In the genomic region with DNA sequence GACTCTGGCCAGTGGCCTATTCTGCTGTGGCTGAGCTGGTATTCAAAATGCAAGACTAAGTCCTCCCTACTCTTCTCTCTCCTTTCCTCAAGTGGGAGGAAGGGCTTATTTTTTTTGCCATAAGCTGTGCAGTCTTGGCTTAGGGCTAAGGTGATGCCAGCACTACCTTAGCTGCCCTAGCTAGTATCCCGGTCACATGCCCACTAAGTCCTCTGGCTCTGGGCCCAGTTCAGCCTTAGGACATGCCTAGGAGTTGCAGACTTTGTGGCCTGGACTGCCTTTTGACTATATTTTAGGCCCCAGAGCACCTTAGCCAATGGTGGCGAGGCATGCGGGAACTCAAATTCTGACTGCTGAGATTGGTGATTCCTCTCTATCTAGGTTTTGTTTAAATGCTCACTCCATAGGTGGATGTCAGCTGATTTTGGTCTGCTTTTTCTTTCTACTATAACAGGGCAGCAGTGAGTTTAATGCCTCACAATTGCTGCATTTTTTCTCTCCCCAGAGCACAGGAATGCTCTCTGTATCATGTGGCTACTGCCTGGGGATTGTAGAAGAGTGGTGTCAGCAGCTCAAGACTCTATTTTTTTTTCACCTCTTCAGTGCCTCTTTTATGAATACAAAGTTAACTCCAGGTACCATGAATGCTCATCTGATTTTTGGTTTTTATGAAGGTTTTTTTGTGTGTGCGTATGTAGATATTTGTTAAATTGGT, we compare ENCODE assay signal across 21 cellular contexts.
DNase-seq lines count a peak whose midpoint lies in the region; ATAC-seq and TF ChIP-seq lines count a peak whose summit lies in the region.
"Had no signal": no experiment of that assay in that cellular context is flagged by ENCODE, and none has a peak within 500 bp of the region (broad histone marks: within the 10 kb centered on the region; RNA-seq: fewer than 3 reads in every experiment).

No MANE protein-coding gene starts in this region.

- H3F3A ChIP-seq in neural progenitor cell (ENCODE audit: low read depth), result no peaks in the 10 kb centered on the region

- intact Hi-C loops in transverse colon (cut with DNase I; ENCODE audit: low total_unique reads), result no loop called here

- peaks cover 24% of the 10 kb centered on the region for H3K9me3 Mint-ChIP-seq in neural progenitor cell

- no peak overlapping the region for H3K4me2 ChIP-seq in neural progenitor cell

- no peak for ATAC-seq in GM21447 (IDR thresholded peaks at IDR 0.05; ENCODE audit: unreplicated experiment)
- ATAC-seq: HCT116, K562 had no signal

- H3K36me3 Mint-ChIP-seq in neural progenitor cell, result no peaks in the 10 kb centered on the region
- H3K36me3 Mint-ChIP-seq: CD4-positive, CD25-positive, alpha-beta regulatory T cell; CD8-positive, alpha-beta memory T cell had no signal

- TF ChIP-seq CTCF in choroid plexus epithelial cell (conservative IDR thresholded peaks at IDR 0.05; ENCODE audit: low read depth, low read length) (no peak), neural progenitor cell (IDR thresholded peaks at IDR 0.05) (no peak), transverse colon (IDR thresholded peaks at IDR 0.05) (no peak)

- no peak for TF ChIP-seq EP300 in transverse colon (IDR thresholded peaks at IDR 0.05; ENCODE audit: low read depth)

- H3K4me3 Mint-ChIP-seq in neural progenitor cell, result no peak overlapping the region
- H3K4me3 Mint-ChIP-seq: CD4-positive, CD25-positive, alpha-beta regulatory T cell; CD8-positive, alpha-beta memory T cell; HFFc6 had no signal

- no peak overlapping the region for H3K27ac Mint-ChIP-seq in neural progenitor cell
- H3K27ac Mint-ChIP-seq: CD4-positive, CD25-positive, alpha-beta regulatory T cell; CD8-positive, alpha-beta memory T cell; HFFc6 had no signal

- WGBS in transverse colon (ENCODE audit: low coverage in 1 of 2), 2 donors, result 91 to 93% methylated on average over 4 of the region's 4 CpGs

- H3K4me3 ChIP-seq in choroid plexus epithelial cell (ENCODE audit: low read depth, low read length), result no peak overlapping the region
- H3K4me3 ChIP-seq in neural progenitor cell, result no peak overlapping the region
- no peak overlapping the region for H3K4me3 ChIP-seq in transverse colon
- H3K4me3 ChIP-seq: K562 had no signal

- H3K4me1 Mint-ChIP-seq in neural progenitor cell, result no peaks in the 10 kb centered on the region
- H3K4me1 Mint-ChIP-seq: CD4-positive, CD25-positive, alpha-beta regulatory T cell; CD8-positive, alpha-beta memory T cell had no signal

- H3K9me3 ChIP-seq in neural progenitor cell (ENCODE audit: low read depth) (no peaks in the 10 kb centered on the region), transverse colon (peaks cover 9 to 11% of the 10 kb centered on the region in 2 donors)
- H3K9me3 ChIP-seq: BE2C had no signal

- DNase-seq in NCI-H226, result peak; percentile 61
- DNase-seq in choroid plexus epithelial cell (ENCODE audit: low read depth), result peak; percentile 54
- DNase-seq in neural progenitor cell (ENCODE audit: low spot score), result no peak
- DNase-seq in transverse colon, result no peak
- no peak for DNase-seq in nucleus accumbens (lab: John Stamatoyannopoulos, UW)
- DNase-seq in DMS79 treated with DMSO at 0.1 percent for 48 hours (lab: John Stamatoyannopoulos, UW), result no peak
- DNase-seq: ACHN; BE2C; C1 segment of cervical spinal cord; CD4-positive, CD25-positive, alpha-beta regulatory T cell; CD8-positive, alpha-beta memory T cell; COR-L47; DMS 273 treated with DMSO at 0.1 percent for 48 hours; DMS53; GOT3; HFFc6; IMR-90 had no signal

- no peak overlapping the region for H3K9ac ChIP-seq in neural progenitor cell

- H3K27me3 Mint-ChIP-seq in neural progenitor cell (ENCODE audit: insufficient read depth, low read depth), result peaks cover 2% of the 10 kb centered on the region
- H3K27me3 Mint-ChIP-seq: CD4-positive, CD25-positive, alpha-beta regulatory T cell had no signal

- no peaks in the 10 kb centered on the region for H3K27me3 ChIP-seq in neural progenitor cell
- H3K27me3 ChIP-seq in transverse colon, result no peaks in the 10 kb centered on the region
- H3K27me3 ChIP-seq: BE2C had no signal

- H4K20me1 ChIP-seq in neural progenitor cell (ENCODE audit: low read depth), result no peaks in the 10 kb centered on the region

- H3K36me3 ChIP-seq in neural progenitor cell, result no peaks in the 10 kb centered on the region
- no peaks in the 10 kb centered on the region for H3K36me3 ChIP-seq in transverse colon
- H3K36me3 ChIP-seq: BE2C had no signal

- in situ Hi-C loops in transverse colon (cut with MboI; ENCODE audit: low pct_ligation_motif_present in 1 of 4, low pct_unique_long_range_greater_than_20kb in 1 of 4, low sequenced_read_pairs in 3 of 4), result no loop called here

- no peak for TF ChIP-seq POLR2A in transverse colon (IDR thresholded peaks at IDR 0.05)

- H2AFZ ChIP-seq in neural progenitor cell (replicated peaks), result peak overlapping the region; percentile 50

- H3K79me2 ChIP-seq in neural progenitor cell (ENCODE audit: low read depth), result no peaks in the 10 kb centered on the region

- H3K27ac ChIP-seq in neural progenitor cell (no peak overlapping the region), transverse colon (no peak overlapping the region)
- H3K27ac ChIP-seq: HL-60 had no signal

- H3K4me1 ChIP-seq in neural progenitor cell, result no peaks in the 10 kb centered on the region
- no peaks in the 10 kb centered on the region for H3K4me1 ChIP-seq in transverse colon
- H3K4me1 ChIP-seq: BE2C had no signal

Comparison
In these comparisons a context has a peak if more than half of its experiments do, and no peak if none do; other contexts are left out.
1. DNase-seq: peak in NCI-H226 (single experiment) and choroid plexus epithelial cell (single experiment); none in neural progenitor cell (single experiment), transverse colon (single experiment), nucleus accumbens (0 of 56) and DMS79 treated with DMSO at 0.1 percent for 48 hours (single experiment).